Comparison of ENCODE assay signal across 1 cellular context in the genomic region with DNA sequence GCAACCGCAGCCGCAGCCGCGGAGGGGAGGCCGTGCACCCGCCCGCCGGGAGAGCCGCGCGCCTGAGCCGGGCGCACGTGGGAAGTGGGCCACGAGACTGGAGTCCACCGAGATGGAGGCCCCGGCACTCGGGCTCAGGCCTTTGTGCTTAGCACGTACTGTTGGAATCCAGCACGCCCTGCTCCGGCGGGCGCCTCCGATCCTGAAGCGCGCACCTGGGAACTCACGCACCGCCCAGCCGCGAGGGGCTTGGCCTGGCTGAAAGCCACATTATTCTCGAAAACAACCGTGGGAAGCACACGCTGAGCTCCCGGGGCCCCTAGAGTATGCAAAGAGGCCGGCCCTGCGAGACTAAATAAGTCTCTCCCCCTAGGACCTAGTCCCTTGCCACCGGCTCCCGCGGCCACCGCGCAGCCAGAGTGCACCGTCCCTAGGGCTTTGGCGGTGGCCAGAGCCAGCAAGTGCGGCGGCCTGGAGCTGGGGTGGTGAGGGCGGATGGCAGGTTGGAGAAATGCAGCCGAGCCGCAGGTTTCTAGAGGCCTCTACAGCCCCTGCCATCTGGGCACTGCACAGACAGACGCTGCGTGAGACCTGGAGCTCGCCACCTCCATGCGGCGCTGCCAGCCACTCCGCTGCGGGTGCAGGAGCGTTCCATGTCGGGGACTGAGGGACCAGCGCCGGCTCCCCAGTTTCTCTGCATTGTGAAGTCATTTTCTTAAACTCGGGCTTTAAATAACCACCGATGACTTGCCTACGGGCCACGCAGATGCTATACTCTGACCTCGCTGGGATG.
TF ChIP-seq lines count a peak whose summit lies in the region.

No MANE protein-coding gene starts in this region.

TF ChIP-seq in HCT116, 20 proteins besides CTCF, POLR2A, EP300 and RAD21 (continued from another document):
- TF ChIP-seq, protein P1, sequence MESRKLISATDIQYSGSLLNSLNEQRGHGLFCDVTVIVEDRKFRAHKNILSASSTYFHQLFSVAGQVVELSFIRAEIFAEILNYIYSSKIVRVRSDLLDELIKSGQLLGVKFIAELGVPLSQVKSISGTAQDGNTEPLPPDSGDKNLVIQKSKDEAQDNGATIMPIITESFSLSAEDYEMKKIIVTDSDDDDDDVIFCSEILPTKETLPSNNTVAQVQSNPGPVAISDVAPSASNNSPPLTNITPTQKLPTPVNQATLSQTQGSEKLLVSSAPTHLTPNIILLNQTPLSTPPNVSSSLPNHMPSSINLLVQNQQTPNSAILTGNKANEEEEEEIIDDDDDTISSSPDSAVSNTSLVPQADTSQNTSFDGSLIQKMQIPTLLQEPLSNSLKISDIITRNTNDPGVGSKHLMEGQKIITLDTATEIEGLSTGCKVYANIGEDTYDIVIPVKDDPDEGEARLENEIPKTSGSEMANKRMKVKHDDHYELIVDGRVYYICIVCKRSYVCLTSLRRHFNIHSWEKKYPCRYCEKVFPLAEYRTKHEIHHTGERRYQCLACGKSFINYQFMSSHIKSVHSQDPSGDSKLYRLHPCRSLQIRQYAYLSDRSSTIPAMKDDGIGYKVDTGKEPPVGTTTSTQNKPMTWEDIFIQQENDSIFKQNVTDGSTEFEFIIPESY (IDR thresholded peaks at IDR 0.05; ENCODE audit: extremely low read depth, insufficient replicate concordance, low read length): no peak
- no peak for TF ChIP-seq CEBPB (IDR thresholded peaks at IDR 0.05; ENCODE audit: low read depth)
- no peak for TF ChIP-seq SP1 (IDR thresholded peaks at IDR 0.05; ENCODE audit: low read depth)
- TF ChIP-seq ZNF274 (IDR thresholded peaks at IDR 0.05; ENCODE audit: low read depth, low read length): no peak
- TF ChIP-seq EZH2phosphoT487 (IDR thresholded peaks at IDR 0.05; ENCODE audit: borderline replicate concordance): no peak
- TF ChIP-seq YY1 (IDR thresholded peaks at IDR 0.05; ENCODE audit: extremely low read depth, insufficient replicate concordance, low read depth, low read length): no peak
- TF ChIP-seq EGR1 (IDR thresholded peaks at IDR 0.05; ENCODE audit: low read depth): no peak
- no peak for TF ChIP-seq POLR2AphosphoS5 (IDR thresholded peaks at IDR 0.05; ENCODE audit: low read depth, low read length)
- no peak for TF ChIP-seq ATF3 (IDR thresholded peaks at IDR 0.05)
